ENCODE assay signal across 8 cellular contexts in genomic region chr7:88509341-88509740, GRCh38.
"Had no signal": no experiment of that assay in that cellular context is flagged by ENCODE, and none has a peak within 500 bp of the region (broad histone marks: within the 10 kb centered on the region; RNA-seq: fewer than 3 reads in every experiment).

No MANE protein-coding gene starts in this region.

- FAIRE-seq: G401.6, GM12878, GM12891, GM12892, GM18507, GM19239 had no signal

- H3K4me3 ChIP-seq: GM12878 had no signal

- DNase-seq: GDM1, GF-D8 had no signal

- ATAC-seq: GM12878 had no signal
